Comparison of ENCODE assay signal across 8 cellular contexts in genomic region chr12:50088577-50089335, GRCh38. TPM values are rescaled to one million over a fixed set of nuclear protein-coding genes. Genes with fewer than 3 reads are reported as not detected.
DNase-seq lines count a peak whose midpoint lies in the region; ATAC-seq and TF ChIP-seq lines count a peak whose summit lies in the region.

No MANE protein-coding gene starts in this region.

- ATAC-seq in T-cell (replicated peaks in 1 of 4) = peak in 3 of 4 experiments; percentile 23 to 35 (median 26)
- peak; percentile 58 for ATAC-seq in left lobe of liver
- ATAC-seq in stimulated activated naive CD8-positive, alpha-beta T cell treated with anti-CD3 and anti-CD28 coated beads, Interleukin-15, Interleukin-2, amounts not matched to agents 100 U/mL and 50 U/mL, for 24 hours = peak; percentile 30

- H3K4me3 Mint-ChIP-seq in T-cell (no peak overlapping the region), MCF 10A (ENCODE audit: unreplicated experiment) (no peak overlapping the region)

- H3K9me3 Mint-ChIP-seq in T-cell (no peaks in the 10 kb centered on the region), MCF 10A (ENCODE audit: unreplicated experiment) (no peaks in the 10 kb centered on the region)

- BruUV-seq in MCF 10A (replicated peaks; lab: Mats Ljungman, UMichigan) = no TSS peak

- CTCF ChIA-PET in T-cell (lab: Charles Lee) (interaction anchor here (0.5 to 6.9 kb wide), 9 partner anchors 13 to 922 kb away, joined by 3 to 94 read pairs (median 3); partner anchors contain the start of gene COX14 (in 1 of the 2)), MCF 10A (lab: Yijun Ruan, JAX) (interaction anchor here (0.5 to 11.7 kb wide), 24 partner anchors 8 to 625 kb away, joined by 3 to 232 read pairs (median 4); partner anchors contain the start of genes COX14 and GPD1)

- DNase-seq in activated CD4-positive, alpha-beta T cell treated with anti-CD3 and anti-CD28 coated beads for 24 hours (ENCODE audit: low read depth in 2 of 2) = peak; percentile 26 to 39
- no peak for DNase-seq in activated CD4-positive, alpha-beta T cell treated with anti-CD3 and anti-CD28 coated beads for 1 hour
- DNase-seq in MV-4-11 (lab: John Stamatoyannopoulos, UW) (peak; percentile 51), T-cell (peak in 26 of 34 experiments; percentile 11 to 57 (median 40)), MCF 10A (ENCODE audit: unreplicated experiment) (peak; percentile 73), left lobe of liver (ENCODE audit: low spot score) (no peak), GOT3 (lab: John Stamatoyannopoulos, UW) (no peak)
- peak; percentile 62 for DNase-seq in stimulated activated naive CD8-positive, alpha-beta T cell treated with anti-CD3 and anti-CD28 coated beads, Interleukin-15, Interleukin-2, amounts not matched to agents 100 U/mL and 50 U/mL, for 24 hours

- H3K4me1 Mint-ChIP-seq in T-cell (peaks cover 35 to 39% (median 35%) of the 10 kb centered on the region in 3 donors), MCF 10A (ENCODE audit: insufficient read depth, unreplicated experiment) (peaks cover 28% of the 10 kb centered on the region)

- peak; percentile 83 for TF ChIP-seq CTCF in MCF 10A (IDR thresholded peaks at IDR 0.05; ENCODE audit: unreplicated experiment)

- intact Hi-C loops in MCF 10A (cut with micrococcal nuclease) = no loop called here

- H3K36me3 Mint-ChIP-seq in T-cell (peaks cover 33% of the 10 kb centered on the region), MCF 10A (ENCODE audit: insufficient read depth, unreplicated experiment) (peaks cover 70% of the 10 kb centered on the region)

- H3K27me3 Mint-ChIP-seq in T-cell = no peaks in the 10 kb centered on the region
- no peaks in the 10 kb centered on the region for H3K27me3 Mint-ChIP-seq in MCF 10A (ENCODE audit: insufficient read depth, unreplicated experiment)

- POLR2A ChIA-PET in T-cell (lab: Charles Lee) = interaction anchor here in 1 of 2 donors (0.5 kb wide), 1 partner anchor 76 kb away, joined by 4 read pairs; no protein-coding TSS in a partner anchor
- POLR2A ChIA-PET in MCF 10A (lab: Yijun Ruan, JAX) = interaction anchor here (0.7 to 2.3 kb wide), 6 partner anchors 12 to 1129 kb away, joined by 3 to 9 read pairs (median 4); partner anchors contain the start of genes COX14 and POU6F1

- H3K27ac Mint-ChIP-seq in T-cell (peak overlapping the region; percentile 12 to 73), MCF 10A (ENCODE audit: low read depth, unreplicated experiment) (no peak overlapping the region)

RNA-seq across cellular contexts. Expression of gene SMARCD1, which starts 3.6 kb away (rescaled TPM):
- total RNA-seq in T-cell (10 to 100 TPM; 71.8 to 79.8 (median 78.8) TPM), MCF 10A (2022) (57.4 and 58.7 TPM in 2 replicates), left lobe of liver (18.6 TPM)

RNA-seq across cellular contexts. Expression of gene GPD1, which starts 15.1 kb away (rescaled TPM):
- total RNA-seq in T-cell (1 to 10 TPM in 1 of 5 donors, under 1 TPM in 4; 0.41 to 1.1 (median 0.86) TPM), MCF 10A (2022) (0.37 and 0.74 TPM in 2 replicates), left lobe of liver (129 TPM)

RNA-seq across cellular contexts. Expression of gene COX14, which starts 23.3 kb away (rescaled TPM):
- total RNA-seq in T-cell (10 to 100 TPM; 38.0 to 49.9 (median 43.9) TPM), MCF 10A (2022) (43.6 and 45.2 TPM in 2 replicates), left lobe of liver (57.0 TPM)

RNA-seq across cellular contexts. Expression of gene ASIC1, which starts 31.4 kb away (rescaled TPM):
- total RNA-seq in T-cell (1 to 10 TPM; 1.6 to 9.1 (median 5.1) TPM), MCF 10A (2022) (1.3 and 1.7 TPM in 2 replicates), left lobe of liver (0.28 TPM)

Comparison
In these comparisons a context has a peak if more than half of its experiments do, and no peak if none do; other contexts are left out.
1. DNase-seq: peak in activated CD4-positive, alpha-beta T cell treated with anti-CD3 and anti-CD28 coated beads for 24 hours (2 of 2), MV-4-11 (single experiment), T-cell (26 of 34), MCF 10A (single experiment) and stimulated activated naive CD8-positive, alpha-beta T cell treated with anti-CD3 and anti-CD28 coated beads, Interleukin-15, Interleukin-2, amounts not matched to agents 100 U/mL and 50 U/mL, for 24 hours (single experiment); none in activated CD4-positive, alpha-beta T cell treated with anti-CD3 and anti-CD28 coated beads for 1 hour (single experiment), left lobe of liver (single experiment) and GOT3 (single experiment).
2. RNA of gene GPD1, which starts 15.1 kb away (total RNA-seq): 129 TPM in left lobe of liver (single experiment); 0.41 to 1.1 TPM in T-cell and 0.37 to 0.74 TPM in MCF 10A; every median in the first group is over 10 times any median in the second.
3. Peak in every context shown above with its lines, with median percentiles within 50 percentile points of each other: ATAC-seq.